Comparison of ENCODE assay signal across 8 cellular contexts in the genomic region with DNA sequence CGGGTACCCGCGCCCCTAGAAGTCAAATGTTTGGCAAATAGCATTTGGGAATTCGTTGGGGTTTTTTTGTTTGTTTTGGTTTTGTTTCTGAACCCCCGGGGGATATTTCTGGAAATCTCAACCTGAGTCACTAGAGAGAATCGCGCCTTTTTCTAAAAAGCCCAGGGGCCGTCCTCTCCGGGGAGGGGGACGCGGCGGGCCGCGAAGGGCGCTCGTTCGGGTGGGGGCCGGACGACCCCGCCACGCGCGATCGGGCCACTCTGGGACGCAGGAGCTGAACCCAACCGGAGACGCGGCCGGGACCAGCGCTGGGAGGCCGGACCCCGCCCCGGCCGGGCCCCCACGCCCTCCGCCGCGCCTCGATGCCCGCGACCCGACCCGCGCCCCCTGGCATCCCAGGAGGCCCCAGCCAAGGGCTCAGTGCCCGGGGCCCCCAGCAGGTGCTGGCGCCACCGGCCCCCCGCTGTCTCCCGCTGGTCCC. TPM values are rescaled to one million over a fixed set of nuclear protein-coding genes. Genes with fewer than 3 reads are reported as not detected.
DNase-seq lines count a peak whose midpoint lies in the region; ATAC-seq and TF ChIP-seq lines count a peak whose summit lies in the region.

No MANE protein-coding gene starts in this region.

- H3K36me3 Mint-ChIP-seq in activated naive CD4-positive, alpha-beta T cell treated with anti-CD3 and anti-CD28 coated beads, Interleukin-2, amount 10 ng/mL, durations not matched to agents 7 days and 5 days, result peaks cover 34% of the 10 kb centered on the region
- peaks cover 37% of the 10 kb centered on the region for H3K36me3 Mint-ChIP-seq in stimulated activated effector memory CD8-positive, alpha-beta T cell treated with anti-CD3 and anti-CD28 coated beads, Interleukin-12 subunit alpha, Interleukin-12 subunit beta, amount 100 ng/mL, for 72 hours

- CTCF ChIA-PET in activated naive CD4-positive, alpha-beta T cell treated with anti-CD3 and anti-CD28 coated beads, Interleukin-2, amount 10 ng/mL, durations not matched to agents 7 days and 5 days (lab: Charles Lee), result interaction anchor here (0.9 to 3.0 kb wide), 4 partner anchors 33 to 83 kb away, joined by 3 to 12 read pairs (median 3); no protein-coding TSS in a partner anchor

- peak overlapping the region; percentile 68 for H3K4me3 ChIP-seq in hepatocyte

- H4K20me1 ChIP-seq in hepatocyte (ENCODE audit: insufficient read depth, poor library complexity, severe bottlenecking), result peaks cover 36% of the 10 kb centered on the region

- peak overlapping the region; percentile 23 for H2AFZ ChIP-seq in hepatocyte

- H3K27me3 ChIP-seq in hepatocyte, result no peaks in the 10 kb centered on the region

- peak overlapping the region; percentile 82 for H3K27ac ChIP-seq in hepatocyte

- WGBS in hepatocyte (ENCODE audit: low lambda C conversion rate, missing lambda C conversion rate), result 3% methylated on average over 17 of the region's 49 CpGs

- TF ChIP-seq CTCF in hepatocyte (IDR thresholded peaks at IDR 0.05; ENCODE audit: poor library complexity), result no peak

- H3K36me3 ChIP-seq in hepatocyte (replicated peaks; ENCODE audit: insufficient read depth, low read depth), result no peaks in the 10 kb centered on the region

- no peaks in the 10 kb centered on the region for H3K9me3 Mint-ChIP-seq in activated naive CD4-positive, alpha-beta T cell treated with anti-CD3 and anti-CD28 coated beads, Interleukin-2, amount 10 ng/mL, durations not matched to agents 7 days and 5 days
- H3K9me3 Mint-ChIP-seq in stimulated activated effector memory CD8-positive, alpha-beta T cell treated with anti-CD3 and anti-CD28 coated beads, Interleukin-12 subunit alpha, Interleukin-12 subunit beta, amount 100 ng/mL, for 72 hours, result no peaks in the 10 kb centered on the region

- peaks cover 39% of the 10 kb centered on the region for H3K4me1 ChIP-seq in hepatocyte (ENCODE audit: insufficient read depth)

- H3K9me2 ChIP-seq in hepatocyte (replicated peaks; ENCODE audit: insufficient read depth), result no peaks in the 10 kb centered on the region

- DNase-seq in activated naive CD4-positive, alpha-beta T cell treated with anti-CD3 and anti-CD28 coated beads, Interleukin-2, amount 10 ng/mL, durations not matched to agents 7 days and 5 days, result peak; percentile 32
- DNase-seq in hepatocyte (ENCODE audit: low spot score), result peak; percentile 27
- DNase-seq in stimulated activated effector memory CD8-positive, alpha-beta T cell treated with anti-CD3 and anti-CD28 coated beads, Interleukin-12 subunit alpha, Interleukin-12 subunit beta, amount 100 ng/mL, for 72 hours (ENCODE audit: low spot score in 2 of 2), result no peak
- no peak for DNase-seq in medulla oblongata (ENCODE audit: extremely low spot score)
- DNase-seq in NCI-H748 treated with DMSO at 0.1 percent for 48 hours (lab: John Stamatoyannopoulos, UW), result no peak
- no peak for DNase-seq in NCI-H2029 (lab: John Stamatoyannopoulos, UW)

- peaks cover 56% of the 10 kb centered on the region for H3K79me2 ChIP-seq in hepatocyte

- peak overlapping the region; percentile 95 for H3K4me2 ChIP-seq in hepatocyte

- peaks cover 28% of the 10 kb centered on the region for H3K27me3 Mint-ChIP-seq in activated naive CD4-positive, alpha-beta T cell treated with anti-CD3 and anti-CD28 coated beads, Interleukin-2, amount 10 ng/mL, durations not matched to agents 7 days and 5 days

- ATAC-seq in GM18867 (IDR thresholded peaks at IDR 0.05; ENCODE audit: unreplicated experiment), result peak; percentile 21
- ATAC-seq in HG02970 (IDR thresholded peaks at IDR 0.05; ENCODE audit: low FRiP score, unreplicated experiment), result peak; percentile 31
- peak; percentile 5 for ATAC-seq in stimulated activated effector memory CD8-positive, alpha-beta T cell treated with anti-CD3 and anti-CD28 coated beads, Interleukin-12 subunit alpha, Interleukin-12 subunit beta, amount 100 ng/mL, for 72 hours

- no peaks in the 10 kb centered on the region for H3K9me3 ChIP-seq in hepatocyte (ENCODE audit: low read depth)

- H3K4me1 Mint-ChIP-seq in activated naive CD4-positive, alpha-beta T cell treated with anti-CD3 and anti-CD28 coated beads, Interleukin-2, amount 10 ng/mL, durations not matched to agents 7 days and 5 days, result peaks cover 47% of the 10 kb centered on the region
- peaks cover 47% of the 10 kb centered on the region for H3K4me1 Mint-ChIP-seq in stimulated activated effector memory CD8-positive, alpha-beta T cell treated with anti-CD3 and anti-CD28 coated beads, Interleukin-12 subunit alpha, Interleukin-12 subunit beta, amount 100 ng/mL, for 72 hours

- peak overlapping the region; percentile 99 for H3K4me3 Mint-ChIP-seq in activated naive CD4-positive, alpha-beta T cell treated with anti-CD3 and anti-CD28 coated beads, Interleukin-2, amount 10 ng/mL, durations not matched to agents 7 days and 5 days
- peak overlapping the region; percentile 78 for H3K4me3 Mint-ChIP-seq in stimulated activated effector memory CD8-positive, alpha-beta T cell treated with anti-CD3 and anti-CD28 coated beads, Interleukin-12 subunit alpha, Interleukin-12 subunit beta, amount 100 ng/mL, for 72 hours

- peak overlapping the region; percentile 94 for H3K27ac Mint-ChIP-seq in activated naive CD4-positive, alpha-beta T cell treated with anti-CD3 and anti-CD28 coated beads, Interleukin-2, amount 10 ng/mL, durations not matched to agents 7 days and 5 days
- peak overlapping the region; percentile 98 for H3K27ac Mint-ChIP-seq in stimulated activated effector memory CD8-positive, alpha-beta T cell treated with anti-CD3 and anti-CD28 coated beads, Interleukin-12 subunit alpha, Interleukin-12 subunit beta, amount 100 ng/mL, for 72 hours

RNA-seq across cellular contexts. Expression of a gene that starts 0.3 kb away (rescaled TPM):
- total RNA-seq in hepatocyte, result 65.6 and 78.9 TPM in 2 replicates
- polyA plus RNA-seq in hepatocyte, result 119 and 134 TPM in 2 replicates

Comparison
In these comparisons a context has a peak if more than half of its experiments do, and no peak if none do; other contexts are left out.
1. DNase-seq: peak in activated naive CD4-positive, alpha-beta T cell treated with anti-CD3 and anti-CD28 coated beads, Interleukin-2, amount 10 ng/mL, durations not matched to agents 7 days and 5 days (single experiment) and hepatocyte (single experiment); none in stimulated activated effector memory CD8-positive, alpha-beta T cell treated with anti-CD3 and anti-CD28 coated beads, Interleukin-12 subunit alpha, Interleukin-12 subunit beta, amount 100 ng/mL, for 72 hours (0 of 2), medulla oblongata (single experiment), NCI-H748 treated with DMSO at 0.1 percent for 48 hours (single experiment) and NCI-H2029 (single experiment).
2. Peak in every context shown above with its lines, with median percentiles within 50 percentile points of each other: ATAC-seq.